ENCODE assay signal across 8 cellular contexts in genomic region chr16:29806641-29807425, GRCh38. TPM values are rescaled to one million over a fixed set of nuclear protein-coding genes. Genes with fewer than 3 reads are reported as not detected.
DNase-seq lines count a peak whose midpoint lies in the region; ATAC-seq and TF ChIP-seq lines count a peak whose summit lies in the region.

No MANE protein-coding gene starts in this region.

- peaks cover 52% of the 10 kb centered on the region for H3K36me3 ChIP-seq in A673 (ENCODE audit: insufficient read depth, low read length, poor library complexity, severe bottlenecking)
- no peaks in the 10 kb centered on the region for H3K36me3 ChIP-seq in neural cell (ENCODE audit: insufficient read depth, low read length)

- POLR2A ChIA-PET in A673 (lab: Charles Lee; ENCODE audit: low non-redundant PET) = interaction anchor here (0.6 kb wide), 1 partner anchor 225 kb away, joined by 17 read pairs; no protein-coding TSS in a partner anchor

- H3K27me3 ChIP-seq in A673 (replicated peaks; ENCODE audit: insufficient read depth, low read depth, low read length, poor library complexity) (no peaks in the 10 kb centered on the region), neural cell (ENCODE audit: insufficient read depth, low read depth, low read length) (no peaks in the 10 kb centered on the region)

- CTCF ChIA-PET in A673 (lab: Charles Lee) = interaction anchor here (0.6 to 2.8 kb wide), 4 partner anchors 9 to 57 kb away, joined by 3 to 22 read pairs (median 5); partner anchors contain the start of genes KIF22 and PAGR1

- TF ChIP-seq POLR2A in GM19099 (IDR thresholded peaks at IDR 0.05; ENCODE audit: extremely low read depth, insufficient read length, low read depth) = peak; percentile 55

- H3K4me3 ChIP-seq in A673 (ENCODE audit: low read depth, low read length, poor library complexity, severe bottlenecking) (peak overlapping the region; percentile 58), neural cell (ENCODE audit: low read length) (peak overlapping the region; percentile 100)

- no peak for TF ChIP-seq EP300 in neural cell (conservative IDR thresholded peaks at IDR 0.05; ENCODE audit: poor library complexity, severe bottlenecking)

- H3K4me2 ChIP-seq in neural cell (ENCODE audit: low read length) = peak overlapping the region; percentile 69

- BruUV-seq in A673 (replicated peaks; lab: Mats Ljungman, UMichigan) = no TSS peak

- peak overlapping the region; percentile 99 for H3K9ac ChIP-seq in neural cell (ENCODE audit: low read length)

- H2AFZ ChIP-seq in neural cell (ENCODE audit: low read depth, low read length) = no peak overlapping the region

- peaks cover 7% of the 10 kb centered on the region for H3F3A ChIP-seq in neural cell (ENCODE audit: insufficient read depth, low read length, poor library complexity, severe bottlenecking)

- H3K27ac ChIP-seq in A673 (ENCODE audit: low read depth, low read length, poor library complexity, severe bottlenecking) (peak overlapping the region; percentile 95), epithelial cell of prostate (peak overlapping the region; percentile 81), neural cell (ENCODE audit: low read length) (peak overlapping the region; percentile 88)

- TF ChIP-seq CTCF in A673 (conservative IDR thresholded peaks at IDR 0.05; ENCODE audit: low read depth, low read length) = no peak
- no peak for TF ChIP-seq CTCF in neural cell (IDR thresholded peaks at IDR 0.05; ENCODE audit: poor library complexity, severe bottlenecking)

- DNase-seq in A673 (ENCODE audit: low spot score) (peak; percentile 86), NCI-H2196 treated with DMSO at 0.1 percent for 48 hours (lab: John Stamatoyannopoulos, UW; ENCODE audit: unreplicated experiment) (peak; percentile 52), epithelial cell of prostate (ENCODE audit: low read depth, low spot score) (no peak), cerebellum (ENCODE audit: low spot score) (no peak)
- DNase-seq in activated CD8-positive, alpha-beta memory T cell treated with anti-CD3 and anti-CD28 coated beads for 24 hours = peak; percentile 87

- H4K20me1 ChIP-seq in neural cell (ENCODE audit: insufficient read depth) = peaks cover 3% of the 10 kb centered on the region

- no peak for TF ChIP-seq RAD21 in neural cell (conservative IDR thresholded peaks at IDR 0.05)

- H3K4me1 ChIP-seq in A673 (ENCODE audit: insufficient read depth, low read length, poor library complexity, severe bottlenecking) = peaks cover 37% of the 10 kb centered on the region

- no peak for ATAC-seq in HG02678 (IDR thresholded peaks at IDR 0.05; ENCODE audit: unreplicated experiment)

- intact Hi-C loops in A673 (cut with micrococcal nuclease; ENCODE audit: unreplicated experiment) = no loop called here

- peaks cover 25% of the 10 kb centered on the region for H3K79me2 ChIP-seq in neural cell (replicated peaks; ENCODE audit: insufficient read depth, low read length)

- no peaks in the 10 kb centered on the region for H3K9me3 ChIP-seq in A673 (ENCODE audit: low read depth, low read length, poor library complexity, severe bottlenecking)
- H3K9me3 ChIP-seq in neural cell (ENCODE audit: low read length) = no peaks in the 10 kb centered on the region

- H3K9me2 ChIP-seq in neural cell (ENCODE audit: insufficient read depth, low read length) = no peaks in the 10 kb centered on the region

TF ChIP-seq in neural cell, 6 proteins besides CTCF, POLR2A, EP300 and RAD21:
- no peak for TF ChIP-seq TAF1 (IDR thresholded peaks at IDR 0.05; ENCODE audit: low read depth)
- TF ChIP-seq REST (IDR thresholded peaks at IDR 0.05; ENCODE audit: borderline replicate concordance) = peak; percentile 26
- no peak for TF ChIP-seq MXI1 (conservative IDR thresholded peaks at IDR 0.05; ENCODE audit: poor library complexity, severe bottlenecking)
- TF ChIP-seq SMC3 (conservative IDR thresholded peaks at IDR 0.05; ENCODE audit: poor library complexity) = no peak
- no peak for TF ChIP-seq POLR2AphosphoS5 (IDR thresholded peaks at IDR 0.05)
- TF ChIP-seq EZH2 (IDR thresholded peaks at IDR 0.05; ENCODE audit: borderline replicate concordance, insufficient read depth, low read length, poor library complexity, severe bottlenecking) = no peak

RNA-seq across cellular contexts. Expression of gene MAZ, which starts 0.5 kb away (rescaled TPM):
- total RNA-seq in A673 (2021) = 457 and 516 TPM in 2 replicates
- polyA plus RNA-seq in neural cell = 147 and 168 TPM in 2 replicates
- 246 and 274 TPM in 2 replicates for polyA minus RNA-seq in neural cell
- 150 TPM for total RNA-seq in cerebellum

RNA-seq across cellular contexts. Expression of gene PRRT2, which starts 5.2 kb away (rescaled TPM):
- total RNA-seq in A673 (2021) (9.0 TPM in 2 replicates), cerebellum (18.1 TPM)
- 84.2 and 105 TPM in 2 replicates for polyA plus RNA-seq in neural cell
- 29.9 and 40.6 TPM in 2 replicates for polyA minus RNA-seq in neural cell

RNA-seq across cellular contexts. Expression of gene PAGR1, which starts 9.1 kb away (rescaled TPM):
- 47.4 and 50.0 TPM in 2 replicates for total RNA-seq in A673 (2021)
- polyA plus RNA-seq in neural cell = 86.8 and 88.7 TPM in 2 replicates
- 21.9 and 24.0 TPM in 2 replicates for polyA minus RNA-seq in neural cell
- 12.2 TPM for total RNA-seq in cerebellum

RNA-seq across cellular contexts. Expression of gene MVP, which starts 13.4 kb away (rescaled TPM):
- total RNA-seq in A673 (2021) = 5.6 and 7.1 TPM in 2 replicates
- 2.5 and 5.7 TPM in 2 replicates for polyA plus RNA-seq in neural cell
- 2.1 and 3.2 TPM in 2 replicates for polyA minus RNA-seq in neural cell
- 6.7 TPM for total RNA-seq in cerebellum

RNA-seq across cellular contexts. Expression of gene KIF22, which starts 16.3 kb away (rescaled TPM):
- 171 and 186 TPM in 2 replicates for total RNA-seq in A673 (2021)
- polyA plus RNA-seq in neural cell = 81.1 and 89.7 TPM in 2 replicates
- 48.7 and 74.7 TPM in 2 replicates for polyA minus RNA-seq in neural cell
- 49.2 TPM for total RNA-seq in cerebellum

Comparison
In these comparisons a context has a peak if more than half of its experiments do, and no peak if none do; other contexts are left out.
1. DNase-seq: peak in A673 (single experiment), NCI-H2196 treated with DMSO at 0.1 percent for 48 hours (single experiment) and activated CD8-positive, alpha-beta memory T cell treated with anti-CD3 and anti-CD28 coated beads for 24 hours (single experiment); none in epithelial cell of prostate (single experiment) and cerebellum (single experiment).
2. Peak in every context shown above with its lines, with median percentiles within 50 percentile points of each other: H3K27ac ChIP-seq.